Comparison of ENCODE assay signal across 31 cellular contexts in genomic region chr13:41557719-41558118, GRCh38.
A peak's percentile ranks its signal among the peaks of the same experiment; 100 is the strongest.
DNase-seq lines count a peak whose midpoint lies in the region; ATAC-seq and TF ChIP-seq lines count a peak whose summit lies in the region.
"Had no signal": no experiment of that assay in that cellular context is flagged by ENCODE, and none has a peak within 500 bp of the region (broad histone marks: within the 10 kb centered on the region; RNA-seq: fewer than 3 reads in every experiment).

No MANE protein-coding gene starts in this region.

- H3K27me3 Mint-ChIP-seq in activated CD8-positive, alpha-beta T cell treated with anti-CD3 and anti-CD28 coated beads, Interleukin-2, amount 10 ng/mL, durations not matched to agents 7 days and 5 days (ENCODE audit: low read depth) = no peaks in the 10 kb centered on the region
- H3K27me3 Mint-ChIP-seq in activated CD8-positive, alpha-beta T cell treated with anti-CD3 and anti-CD28 coated beads for 36 hours = no peaks in the 10 kb centered on the region
- H3K27me3 Mint-ChIP-seq: B cell; CD4-positive, alpha-beta memory T cell; CD4-positive, alpha-beta T cell; CD4-positive, CD25-positive, alpha-beta regulatory T cell; CD8-positive, alpha-beta memory T cell had no signal

- no peaks in the 10 kb centered on the region for H3K9me3 ChIP-seq in HEK293 (ENCODE audit: control insufficient read depth, insufficient read depth, low read depth, low read length)
- H3K9me3 ChIP-seq: A549; BE2C; BLaER1; BLaER1 treated with 17β-estradiol and CSF1 and Interleukin-3, amounts not matched to agents 10 nM and 100 nM; Caco-2 had no signal

- H3K9me3 Mint-ChIP-seq in activated CD8-positive, alpha-beta T cell treated with anti-CD3 and anti-CD28 coated beads, Interleukin-2, amount 10 ng/mL, durations not matched to agents 7 days and 5 days (ENCODE audit: insufficient read depth) = no peaks in the 10 kb centered on the region
- H3K9me3 Mint-ChIP-seq in activated CD8-positive, alpha-beta T cell treated with anti-CD3 and anti-CD28 coated beads for 36 hours = no peaks in the 10 kb centered on the region
- H3K9me3 Mint-ChIP-seq: CD4-positive, alpha-beta memory T cell; CD4-positive, alpha-beta T cell; CD8-positive, alpha-beta T cell had no signal

- peak; percentile 12 for DNase-seq in activated CD8-positive, alpha-beta T cell treated with anti-CD3 and anti-CD28 coated beads, Interleukin-2, amount 10 ng/mL, durations not matched to agents 7 days and 5 days
- DNase-seq in activated CD8-positive, alpha-beta T cell treated with anti-CD3 and anti-CD28 coated beads for 36 hours = no peak
- no peak for DNase-seq in NCI-H748 (lab: John Stamatoyannopoulos, UW; ENCODE audit: unreplicated experiment)
- DNase-seq: 8988T; ACHN; AML-193; BE2C; C1 segment of cervical spinal cord; Caco-2; Calu3; CD4-positive, alpha-beta memory T cell; CD4-positive, alpha-beta T cell; CD4-positive, CD25-positive, alpha-beta regulatory T cell; CD8-positive, alpha-beta memory T cell; CD8-positive, alpha-beta T cell; COR-L47; DMS 273 treated with DMSO at 0.1 percent for 48 hours; DMS153; DMS53; DMS79; DMS79 treated with DMSO at 0.1 percent for 48 hours; DND-41; EL had no signal

- intact Hi-C loops in activated CD8-positive, alpha-beta T cell treated with anti-CD3 and anti-CD28 coated beads for 36 hours (cut with micrococcal nuclease) = no loop called here

- no peaks in the 10 kb centered on the region for H3K4me1 ChIP-seq in HEK293 (ENCODE audit: control insufficient read depth, insufficient read depth, low read length)
- H3K4me1 ChIP-seq: A549; BE2C; BLaER1; BLaER1 treated with 17β-estradiol and CSF1 and Interleukin-3, amounts not matched to agents 10 nM and 100 nM; Caco-2 had no signal

- H3K36me3 Mint-ChIP-seq in activated CD8-positive, alpha-beta T cell treated with anti-CD3 and anti-CD28 coated beads, Interleukin-2, amount 10 ng/mL, durations not matched to agents 7 days and 5 days (ENCODE audit: low read depth) = no peaks in the 10 kb centered on the region
- H3K36me3 Mint-ChIP-seq in activated CD8-positive, alpha-beta T cell treated with anti-CD3 and anti-CD28 coated beads for 36 hours (ENCODE audit: low read depth) = no peaks in the 10 kb centered on the region
- H3K36me3 Mint-ChIP-seq: CD14-positive monocyte; CD4-positive, alpha-beta memory T cell; CD8-positive, alpha-beta memory T cell; CD8-positive, alpha-beta T cell had no signal

- no peak for ATAC-seq in activated CD8-positive, alpha-beta T cell treated with anti-CD3 and anti-CD28 coated beads, Interleukin-2, amount 10 ng/mL, durations not matched to agents 7 days and 5 days
- no peak for ATAC-seq in activated CD8-positive, alpha-beta T cell treated with anti-CD3 and anti-CD28 coated beads for 36 hours
- ATAC-seq: A549; CD8-positive, alpha-beta T cell had no signal

- H3K27ac ChIP-seq in HEK293 (ENCODE audit: extremely low read depth, low read depth, low read length) = no peak overlapping the region
- H3K27ac ChIP-seq: 22Rv1; A549; BLaER1; BLaER1 treated with 17β-estradiol and CSF1 and Interleukin-3, amounts not matched to agents 10 nM and 100 nM; C4-2B had no signal

- POLR2A ChIA-PET in activated CD8-positive, alpha-beta T cell treated with anti-CD3 and anti-CD28 coated beads, Interleukin-2, amount 10 ng/mL, durations not matched to agents 7 days and 5 days (lab: Charles Lee) = no interaction called here
- POLR2A ChIA-PET in activated CD8-positive, alpha-beta T cell treated with anti-CD3 and anti-CD28 coated beads for 36 hours (lab: Charles Lee) = interaction anchor here (1.6 kb wide), 1 partner anchor 88 kb away, joined by 4 read pairs; no protein-coding TSS in a partner anchor
- POLR2A ChIA-PET in HEK293 (lab: Yijun Ruan, JAX) = no interaction called here

- H3K27ac Mint-ChIP-seq in activated CD8-positive, alpha-beta T cell treated with anti-CD3 and anti-CD28 coated beads, Interleukin-2, amount 10 ng/mL, durations not matched to agents 7 days and 5 days = no peak overlapping the region
- no peak overlapping the region for H3K27ac Mint-ChIP-seq in activated CD8-positive, alpha-beta T cell treated with anti-CD3 and anti-CD28 coated beads for 36 hours
- H3K27ac Mint-ChIP-seq: B cell; CD14-positive monocyte; CD4-positive, alpha-beta T cell; CD8-positive, alpha-beta T cell had no signal

- H3K36me3 ChIP-seq in HEK293 (ENCODE audit: control insufficient read depth in 2 of 2, insufficient read depth in 1 of 2, low read length in 2 of 2) = no peaks in the 10 kb centered on the region
- H3K36me3 ChIP-seq: BE2C; BLaER1; BLaER1 treated with 17β-estradiol and CSF1 and Interleukin-3, amounts not matched to agents 10 nM and 100 nM had no signal

- peaks cover 9% of the 10 kb centered on the region for H3K4me1 Mint-ChIP-seq in activated CD8-positive, alpha-beta T cell treated with anti-CD3 and anti-CD28 coated beads, Interleukin-2, amount 10 ng/mL, durations not matched to agents 7 days and 5 days (ENCODE audit: low read depth)
- H3K4me1 Mint-ChIP-seq in activated CD8-positive, alpha-beta T cell treated with anti-CD3 and anti-CD28 coated beads for 36 hours (ENCODE audit: low read depth) = peaks cover 14% of the 10 kb centered on the region

- CTCF ChIA-PET in activated CD8-positive, alpha-beta T cell treated with anti-CD3 and anti-CD28 coated beads, Interleukin-2, amount 10 ng/mL, durations not matched to agents 7 days and 5 days (lab: Charles Lee) = no interaction called here
- CTCF ChIA-PET in activated CD8-positive, alpha-beta T cell treated with anti-CD3 and anti-CD28 coated beads for 36 hours (lab: Charles Lee) = no interaction called here
- CTCF ChIA-PET in HEK293 (lab: Yijun Ruan, JAX) = no interaction called here

- no peak for TF ChIP-seq CTCF in activated CD8-positive, alpha-beta T cell treated with anti-CD3 and anti-CD28 coated beads for 36 hours (IDR thresholded peaks at IDR 0.05)
- no peak for TF ChIP-seq CTCF in HEK293 (tag by site-specific recombination; IDR thresholded peaks at IDR 0.05)

- no peak overlapping the region for H3K4me3 Mint-ChIP-seq in activated CD8-positive, alpha-beta T cell treated with anti-CD3 and anti-CD28 coated beads, Interleukin-2, amount 10 ng/mL, durations not matched to agents 7 days and 5 days
- H3K4me3 Mint-ChIP-seq in activated CD8-positive, alpha-beta T cell treated with anti-CD3 and anti-CD28 coated beads for 36 hours = no peak overlapping the region
- H3K4me3 Mint-ChIP-seq: B cell; CD14-positive monocyte; CD4-positive, alpha-beta memory T cell; CD4-positive, alpha-beta T cell; CD4-positive, CD25-positive, alpha-beta regulatory T cell; CD8-positive, alpha-beta memory T cell; CD8-positive, alpha-beta T cell had no signal

- no peak overlapping the region for H3K4me3 ChIP-seq in HEK293 (ENCODE audit: low read depth, low read length)
- H3K4me3 ChIP-seq: A549; BLaER1; BLaER1 treated with 17β-estradiol and CSF1 and Interleukin-3, amounts not matched to agents 10 nM and 100 nM had no signal

TF ChIP-seq in HEK293, 187 proteins besides CTCF, POLR2A, EP300 and RAD21:
- TF ChIP-seq REST (tag by site-specific recombination; IDR thresholded peaks at IDR 0.05) (peak; percentile 65), WT1 (tag by site-specific recombination; IDR thresholded peaks at IDR 0.05) (no peak), HOXC10 (CRISPR knock-in tag; IDR thresholded peaks at IDR 0.05) (no peak), ZBTB21 (tag by site-specific recombination; IDR thresholded peaks at IDR 0.05) (no peak), BCL11B (tag by site-specific recombination; IDR thresholded peaks at IDR 0.05; ENCODE audit: low read depth) (no peak), KLF10 (tag by site-specific recombination; IDR thresholded peaks at IDR 0.05) (no peak)
TF ChIP-seq in HEK293: peak in this region for 1.
